1 cellular context compared by ENCODE assay signal in genomic region chr3:131381445-131382291, GRCh38.
TF ChIP-seq lines count a peak whose summit lies in the region.

NUDT16 (plus strand) TSS chr3:131381774; CDS start chr3:131381805, 31 bp downstream.

TF ChIP-seq in WTC11, 78 proteins besides CTCF, POLR2A, EP300 and RAD21 (continued from another document):
- peak; percentile 88; the same call in 1 of the 2 replicates for TF ChIP-seq ELF4 (CRISPR knock-in tag; IDR thresholded peaks at IDR 0.05; ENCODE audit: low read depth)
- no peak for TF ChIP-seq CREB1 (CRISPR knock-in tag; IDR thresholded peaks at IDR 0.05)
- peak; percentile 82 for TF ChIP-seq NFYB (CRISPR knock-in tag; conservative IDR thresholded peaks at IDR 0.05; ENCODE audit: low read depth)
- TF ChIP-seq ZNF425 (CRISPR knock-in tag; conservative IDR thresholded peaks at IDR 0.05), result no peak
- no peak for TF ChIP-seq EMX1 (CRISPR knock-in tag; IDR thresholded peaks at IDR 0.05)
- TF ChIP-seq FOXP4 (CRISPR knock-in tag; IDR thresholded peaks at IDR 0.05), result peak; percentile 78; the same call in 1 of the 2 replicates
- 0 out of 2 replicates have a peak, but pooled peaks have one; percentile 80 for TF ChIP-seq NR3C1 (CRISPR knock-in tag; conservative IDR thresholded peaks at IDR 0.05; ENCODE audit: low read depth)
- peak; percentile 78; the same call in 1 of the 2 replicates for TF ChIP-seq FOXP1 (CRISPR knock-in tag; IDR thresholded peaks at IDR 0.05; ENCODE audit: borderline replicate concordance)
- TF ChIP-seq ARID4B (CRISPR knock-in tag; IDR thresholded peaks at IDR 0.05; ENCODE audit: borderline replicate concordance), result no peak
- no peak for TF ChIP-seq ZNF317 (CRISPR knock-in tag; IDR thresholded peaks at IDR 0.05; ENCODE audit: borderline replicate concordance, low read depth)
- peak; percentile 66; the same call in 1 of the 2 replicates for TF ChIP-seq HMGXB4 (CRISPR knock-in tag; IDR thresholded peaks at IDR 0.05)
- TF ChIP-seq NFATC4 (CRISPR knock-in tag; IDR thresholded peaks at IDR 0.05), result no peak
- TF ChIP-seq ZNF263 (CRISPR knock-in tag; IDR thresholded peaks at IDR 0.05; ENCODE audit: low read depth), result no peak; the same call in 1 of the 2 replicates
- TF ChIP-seq CREM (CRISPR knock-in tag; IDR thresholded peaks at IDR 0.05), result no peak; the same call in 1 of the 2 replicates
- TF ChIP-seq NFE2L1 (CRISPR knock-in tag; IDR thresholded peaks at IDR 0.05), result no peak
- TF ChIP-seq ATF1 (CRISPR knock-in tag; IDR thresholded peaks at IDR 0.05), result peak; percentile 66; the same call in 1 of the 2 replicates
- no peak for TF ChIP-seq HMGA2 (CRISPR knock-in tag; IDR thresholded peaks at IDR 0.05)
- peak; percentile 74; the same call in 1 of the 2 replicates for TF ChIP-seq E2F1 (CRISPR knock-in tag; IDR thresholded peaks at IDR 0.05)
- no peak for TF ChIP-seq JAZF1 (CRISPR knock-in tag; IDR thresholded peaks at IDR 0.05)
- TF ChIP-seq TP53 (CRISPR knock-in tag; IDR thresholded peaks at IDR 0.05), result 0 out of 2 replicates have a peak, but pooled peaks have one; percentile 48
- no peak; the same call in 1 of the 2 replicates for TF ChIP-seq GABPB1 (CRISPR knock-in tag; IDR thresholded peaks at IDR 0.05)
- no peak for TF ChIP-seq MLX (CRISPR knock-in tag; IDR thresholded peaks at IDR 0.05)
- TF ChIP-seq TEAD4 (CRISPR knock-in tag; IDR thresholded peaks at IDR 0.05), result no peak
- TF ChIP-seq FOXJ3 (CRISPR knock-in tag; IDR thresholded peaks at IDR 0.05; ENCODE audit: borderline replicate concordance), result no peak
- TF ChIP-seq RELA (CRISPR knock-in tag; IDR thresholded peaks at IDR 0.05; ENCODE audit: borderline replicate concordance), result peak; percentile 94
- no peak for TF ChIP-seq E2F5 (CRISPR knock-in tag; IDR thresholded peaks at IDR 0.05)
- TF ChIP-seq ETV6 (CRISPR knock-in tag; IDR thresholded peaks at IDR 0.05), result peak; percentile 61; the same call in 1 of the 2 replicates
- TF ChIP-seq CDX4 (CRISPR knock-in tag; IDR thresholded peaks at IDR 0.05; ENCODE audit: borderline replicate concordance), result no peak
- no peak for TF ChIP-seq ATF2 (CRISPR knock-in tag; IDR thresholded peaks at IDR 0.05; ENCODE audit: borderline replicate concordance, low read depth)
- TF ChIP-seq ZNF232 (CRISPR knock-in tag; IDR thresholded peaks at IDR 0.05), result peak; percentile 83
- TF ChIP-seq CBFB (CRISPR knock-in tag; IDR thresholded peaks at IDR 0.05; ENCODE audit: low read depth), result peak; percentile 35; the same call in 1 of the 2 replicates
- peak; percentile 73; the same call in 1 of the 2 replicates for TF ChIP-seq KAT7 (CRISPR knock-in tag; IDR thresholded peaks at IDR 0.05; ENCODE audit: borderline replicate concordance)
- TF ChIP-seq ERG (CRISPR knock-in tag; IDR thresholded peaks at IDR 0.05), result no peak
